ENCODE assay signal across 26 cellular contexts in genomic region chr16:54143934-54144333, GRCh38.
"Had no signal": no experiment of that assay in that cellular context is flagged by ENCODE, and none has a peak within 500 bp of the region (broad histone marks: within the 10 kb centered on the region; RNA-seq: fewer than 3 reads in every experiment).

No MANE protein-coding gene starts in this region.

- H3K4me3 Mint-ChIP-seq: activated CD4-positive, alpha-beta T cell treated with anti-CD3 and anti-CD28 coated beads, Interleukin-2, amount 10 ng/mL, durations not matched to agents 7 days and 5 days; activated CD8-positive, alpha-beta memory T cell treated with anti-CD3 and anti-CD28 coated beads, Interleukin-2, amount 10 ng/mL, durations not matched to agents 7 days and 5 days; activated CD8-positive, alpha-beta T cell treated with anti-CD3 and anti-CD28 coated beads for 36 hours; activated naive CD8-positive, alpha-beta T cell treated with anti-CD3 and anti-CD28 coated beads, Interleukin-2, amount 50 U/mL, for 24 hours; mesothelial cell of epicardium; naive thymus-derived CD8-positive, alpha-beta T cell; stimulated activated effector memory CD8-positive, alpha-beta T cell treated with anti-CD3 and anti-CD28 coated beads, Interleukin-12 subunit alpha, Interleukin-12 subunit beta, amount 100 ng/mL, for 72 hours; stimulated activated naive CD8-positive, alpha-beta T cell treated with anti-CD3 and anti-CD28 coated beads, Interleukin-15, amount 100 ng/mL, for 72 hours had no signal

- H3K9me3 Mint-ChIP-seq: activated CD4-positive, alpha-beta T cell treated with anti-CD3 and anti-CD28 coated beads, Interleukin-2, amount 10 ng/mL, durations not matched to agents 7 days and 5 days; activated CD8-positive, alpha-beta T cell treated with anti-CD3 and anti-CD28 coated beads for 36 hours; activated naive CD8-positive, alpha-beta T cell treated with anti-CD3 and anti-CD28 coated beads, Interleukin-2, amount 50 U/mL, for 24 hours; naive thymus-derived CD8-positive, alpha-beta T cell; stimulated activated effector memory CD8-positive, alpha-beta T cell treated with anti-CD3 and anti-CD28 coated beads, Interleukin-12 subunit alpha, Interleukin-12 subunit beta, amount 100 ng/mL, for 72 hours; stimulated activated naive CD8-positive, alpha-beta T cell treated with anti-CD3 and anti-CD28 coated beads, Interleukin-15, amount 100 ng/mL, for 72 hours had no signal

- H3K4me3 ChIP-seq: body of pancreas, cardiac muscle cell, left lung, lung, pancreas, psoas muscle, skin epidermis, tibial artery had no signal

- H3K27ac Mint-ChIP-seq: activated CD8-positive, alpha-beta memory T cell treated with anti-CD3 and anti-CD28 coated beads, Interleukin-2, amount 10 ng/mL, durations not matched to agents 7 days and 5 days; activated CD8-positive, alpha-beta T cell treated with anti-CD3 and anti-CD28 coated beads for 36 hours; activated naive CD8-positive, alpha-beta T cell treated with anti-CD3 and anti-CD28 coated beads, Interleukin-2, amount 50 U/mL, for 24 hours; mesothelial cell of epicardium; stimulated activated effector memory CD8-positive, alpha-beta T cell treated with anti-CD3 and anti-CD28 coated beads, Interleukin-12 subunit alpha, Interleukin-12 subunit beta, amount 100 ng/mL, for 72 hours had no signal

- H3K27me3 ChIP-seq: body of pancreas, cardiac muscle cell, left lung, pancreas had no signal

- ATAC-seq: activated CD8-positive, alpha-beta memory T cell treated with anti-CD3 and anti-CD28 coated beads, Interleukin-2, amount 10 ng/mL, durations not matched to agents 7 days and 5 days; activated CD8-positive, alpha-beta T cell treated with anti-CD3 and anti-CD28 coated beads for 36 hours; activated naive CD8-positive, alpha-beta T cell treated with anti-CD3 and anti-CD28 coated beads, Interleukin-2, amount 50 U/mL, for 24 hours; body of pancreas; left lung; naive thymus-derived CD8-positive, alpha-beta T cell; pancreas; psoas muscle; right cardiac atrium; stimulated activated effector memory CD8-positive, alpha-beta T cell treated with anti-CD3 and anti-CD28 coated beads, Interleukin-12 subunit alpha, Interleukin-12 subunit beta, amount 100 ng/mL, for 72 hours; stimulated activated naive CD8-positive, alpha-beta T cell treated with anti-CD3 and anti-CD28 coated beads, Interleukin-15, amount 100 ng/mL, for 72 hours had no signal

- H3K36me3 Mint-ChIP-seq: activated CD8-positive, alpha-beta memory T cell treated with anti-CD3 and anti-CD28 coated beads, Interleukin-2, amount 10 ng/mL, durations not matched to agents 7 days and 5 days; naive thymus-derived CD8-positive, alpha-beta T cell; stimulated activated effector memory CD8-positive, alpha-beta T cell treated with anti-CD3 and anti-CD28 coated beads, Interleukin-12 subunit alpha, Interleukin-12 subunit beta, amount 100 ng/mL, for 72 hours had no signal

- H3K36me3 ChIP-seq: cardiac muscle cell, left lung, pancreas, tibial artery, WERI-Rb-1 had no signal

- H3K27ac ChIP-seq: body of pancreas, cardiac muscle cell, left lung, pancreas, psoas muscle, skin epidermis, tibial artery, WERI-Rb-1 had no signal

- DNase-seq: activated CD4-positive, alpha-beta T cell treated with anti-CD3 and anti-CD28 coated beads, Interleukin-2, amount 10 ng/mL, durations not matched to agents 7 days and 5 days; activated CD4-positive, CD25-positive, alpha-beta regulatory T cell treated with anti-CD3 and anti-CD28 coated beads, Interleukin-2, amount 50 U/mL, for 72 hours; activated CD8-positive, alpha-beta memory T cell treated with anti-CD3 and anti-CD28 coated beads, Interleukin-2, amount 10 ng/mL, durations not matched to agents 7 days and 5 days; activated CD8-positive, alpha-beta T cell treated with anti-CD3 and anti-CD28 coated beads for 36 hours; activated gamma-delta T cell; activated naive CD4-positive, alpha-beta T cell treated with anti-CD3 and anti-CD28 coated beads, Interleukin-2, amount 50 U/mL, for 16 hours; activated naive CD8-positive, alpha-beta T cell treated with anti-CD3 and anti-CD28 coated beads, Interleukin-2, amount 50 U/mL, for 24 hours; activated T-cell treated with anti-CD3 and anti-CD28 coated beads for 4 hours; anterior cingulate cortex; body of pancreas; erythroblast; foreskin fibroblast; left lung; naive thymus-derived CD8-positive, alpha-beta T cell; pancreas; psoas muscle; right cardiac atrium; stimulated activated CD4-positive, alpha-beta T cell treated with anti-CD3 and anti-CD28 coated beads, Interleukin-1b, Interleukin-23, amount 100 ng/mL, for 48 hours; stimulated activated naive CD8-positive, alpha-beta T cell treated with anti-CD3 and anti-CD28 coated beads, Interleukin-15, amount 100 ng/mL, for 72 hours; tibial artery; WERI-Rb-1 had no signal

- H3K4me1 ChIP-seq: left lung, pancreas, psoas muscle, tibial artery had no signal

- H3K9me3 ChIP-seq: body of pancreas, left lung, pancreas, psoas muscle, tibial artery had no signal

- H3K4me1 Mint-ChIP-seq: activated CD4-positive, alpha-beta T cell treated with anti-CD3 and anti-CD28 coated beads, Interleukin-2, amount 10 ng/mL, durations not matched to agents 7 days and 5 days; activated CD8-positive, alpha-beta memory T cell treated with anti-CD3 and anti-CD28 coated beads, Interleukin-2, amount 10 ng/mL, durations not matched to agents 7 days and 5 days; activated naive CD8-positive, alpha-beta T cell treated with anti-CD3 and anti-CD28 coated beads, Interleukin-2, amount 50 U/mL, for 24 hours; stimulated activated effector memory CD8-positive, alpha-beta T cell treated with anti-CD3 and anti-CD28 coated beads, Interleukin-12 subunit alpha, Interleukin-12 subunit beta, amount 100 ng/mL, for 72 hours; stimulated activated naive CD8-positive, alpha-beta T cell treated with anti-CD3 and anti-CD28 coated beads, Interleukin-15, amount 100 ng/mL, for 72 hours had no signal
